Comparison of ENCODE assay signal across 8 cellular contexts in genomic region chr1:234969630-234970370, GRCh38.
DNase-seq lines count a peak whose midpoint lies in the region; ATAC-seq and TF ChIP-seq lines count a peak whose summit lies in the region.

No MANE protein-coding gene starts in this region.

- H3K4me3 Mint-ChIP-seq in activated T-helper 1 cell treated with anti-CD3 and anti-CD28 coated beads, Interleukin-12 subunit alpha, Interleukin-12 subunit beta, Interleukin-2, Interleukin-4 antibody, amounts not matched to agents 30 ng/mL and 10 ng/mL and 1 ng/mL, durations not matched to agents 14 hours and 24 hours and 36 hours = no peak overlapping the region

- H3K27me3 Mint-ChIP-seq in activated T-helper 1 cell treated with anti-CD3 and anti-CD28 coated beads, Interleukin-12 subunit alpha, Interleukin-12 subunit beta, Interleukin-2, Interleukin-4 antibody, amounts not matched to agents 30 ng/mL and 10 ng/mL and 1 ng/mL, durations not matched to agents 14 hours and 24 hours and 36 hours (ENCODE audit: insufficient read depth) = no peaks in the 10 kb centered on the region

- H3K9me3 ChIP-seq in IMR-90 (ENCODE audit: control insufficient read depth, insufficient read depth, low read length) (no peaks in the 10 kb centered on the region), prostate gland (no peaks in the 10 kb centered on the region)

- peak overlapping the region; percentile 90 for H3K4me2 ChIP-seq in IMR-90 (ENCODE audit: low read depth, low read length)

- no TSS peak for BruUV-seq in IMR-90 (replicated peaks; lab: Mats Ljungman, UMichigan)

- H4K20me1 ChIP-seq in IMR-90 (ENCODE audit: insufficient read depth, low read length) = no peaks in the 10 kb centered on the region

- H3K27ac ChIP-seq in IMR-90 (ENCODE audit: insufficient read depth, low read length) (peak overlapping the region; percentile 95), prostate gland (peak overlapping the region; percentile 72)

- H3K18ac ChIP-seq in IMR-90 (ENCODE audit: low read depth, low read length) = peak overlapping the region; percentile 95

- H4K8ac ChIP-seq in IMR-90 (ENCODE audit: low read depth in 2 of 2, low read length in 2 of 2) = peak overlapping the region; percentile 68 to 86

- POLR2A ChIA-PET in IMR-90 (lab: Charles Lee; ENCODE audit: unreplicated experiment) = interaction anchor here (0.6 to 1.0 kb wide), 2 partner anchors 253 to 366 kb away, joined by 4 to 5 read pairs; no protein-coding TSS in a partner anchor

- peak overlapping the region; percentile 97 for H3K4ac ChIP-seq in IMR-90 (ENCODE audit: low read depth, low read length)

- H4K5ac ChIP-seq in IMR-90 (ENCODE audit: low read depth, low read length) = peak overlapping the region; percentile 97

- DNase-seq in AG20443 (ENCODE audit: low spot score) (peak; percentile 75), IMR-90 (peak; percentile 92), Right ventricle myocardium superior (peak; percentile 84), prostate gland (ENCODE audit: low spot score) (no peak), KBM-7 (no peak), NOMO-1 treated with DMSO at 0.1 percent for 48 hours (lab: John Stamatoyannopoulos, UW; ENCODE audit: unreplicated experiment) (no peak), T-helper 9 cell (no peak)
- no peak for DNase-seq in activated T-helper 1 cell treated with anti-CD3 and anti-CD28 coated beads, Interleukin-12 subunit alpha, Interleukin-12 subunit beta, Interleukin-2, Interleukin-4 antibody, amounts not matched to agents 30 ng/mL and 10 ng/mL and 1 ng/mL, durations not matched to agents 14 hours and 24 hours and 36 hours (ENCODE audit: low spot score)

- peak overlapping the region; percentile 94 for H3K9ac ChIP-seq in IMR-90 (ENCODE audit: low read depth, low read length)

- H2AK5ac ChIP-seq in IMR-90 (ENCODE audit: low read depth, low read length) = peak overlapping the region; percentile 80

- H2AFZ ChIP-seq in IMR-90 (replicated peaks; ENCODE audit: low read length, poor library complexity) = peak overlapping the region; percentile 58

- H3K36me3 Mint-ChIP-seq in activated T-helper 1 cell treated with anti-CD3 and anti-CD28 coated beads, Interleukin-12 subunit alpha, Interleukin-12 subunit beta, Interleukin-2, Interleukin-4 antibody, amounts not matched to agents 30 ng/mL and 10 ng/mL and 1 ng/mL, durations not matched to agents 14 hours and 24 hours and 36 hours (ENCODE audit: low read depth) = peaks cover 5% of the 10 kb centered on the region

- peak overlapping the region; percentile 95 for H4K91ac ChIP-seq in IMR-90 (ENCODE audit: insufficient read depth, low read depth, low read length)

- no peaks in the 10 kb centered on the region for H3K36me3 ChIP-seq in IMR-90 (ENCODE audit: control insufficient read depth, insufficient read depth, low read length)
- H3K36me3 ChIP-seq in prostate gland = no peaks in the 10 kb centered on the region

- H3K14ac ChIP-seq in IMR-90 (replicated peaks; ENCODE audit: low read depth, low read length) = peak overlapping the region; percentile 44

- intact Hi-C loops in IMR-90 (cut with micrococcal nuclease) = loop anchor here (1.0 to 2.0 kb wide), 4 partner anchors 113 to 359 kb away; partner anchors contain the start of gene IRF2BP2
- intact Hi-C loops in activated T-helper 1 cell treated with anti-CD3 and anti-CD28 coated beads, Interleukin-12 subunit alpha, Interleukin-12 subunit beta, Interleukin-2, Interleukin-4 antibody, amounts not matched to agents 30 ng/mL and 10 ng/mL and 1 ng/mL, durations not matched to agents 14 hours and 24 hours and 36 hours (cut with micrococcal nuclease) = loop anchor here (1.0 to 2.0 kb wide), 2 partner anchors 11 to 79 kb away; no protein-coding TSS in a partner anchor
- intact Hi-C loops in Right ventricle myocardium superior (cut with DNase I) = no loop called here
- intact Hi-C loops in prostate gland (cut with DNase I) = loop anchor here (5.0 kb wide), 2 partner anchors 247 to 357 kb away; partner anchors contain the start of gene IRF2BP2

- peaks cover 24% of the 10 kb centered on the region for H3K9me1 ChIP-seq in IMR-90 (ENCODE audit: insufficient read depth, low read length)

- TF ChIP-seq CTCF in IMR-90 (conservative IDR thresholded peaks at IDR 0.05; ENCODE audit: low read depth, low read length) (no peak), prostate gland (IDR thresholded peaks at IDR 0.05) (no peak)

- peaks cover 0 to 2% of the 10 kb centered on the region in 2 experiments; a peak in 1 of 4 replicates for H3K79me1 ChIP-seq in IMR-90 (ENCODE audit: low read depth in 1 of 2, low read length in 2 of 2)

- peaks cover 33% of the 10 kb centered on the region for H3K4me1 ChIP-seq in IMR-90 (ENCODE audit: control insufficient read depth, insufficient read depth, low read length)
- H3K4me1 ChIP-seq in prostate gland (replicated peaks) = peaks cover 9% of the 10 kb centered on the region

- H3K23ac ChIP-seq in IMR-90 (ENCODE audit: low read depth, low read length) = peak overlapping the region; percentile 19

- peak overlapping the region; percentile 81 for H2BK20ac ChIP-seq in IMR-90 (ENCODE audit: low read depth, low read length)

- peak overlapping the region; percentile 93 for H2BK5ac ChIP-seq in IMR-90 (ENCODE audit: low read depth, low read length, poor library complexity, severe bottlenecking)

- CTCF ChIA-PET in IMR-90 (lab: Yijun Ruan, JAX) = interaction anchor here (0.7 to 1.3 kb wide), 5 partner anchors 14 to 471 kb away, joined by 3 to 6 read pairs (median 3); no protein-coding TSS in a partner anchor

- peak overlapping the region; percentile 84 for H3K27ac Mint-ChIP-seq in activated T-helper 1 cell treated with anti-CD3 and anti-CD28 coated beads, Interleukin-12 subunit alpha, Interleukin-12 subunit beta, Interleukin-2, Interleukin-4 antibody, amounts not matched to agents 30 ng/mL and 10 ng/mL and 1 ng/mL, durations not matched to agents 14 hours and 24 hours and 36 hours

- in situ Hi-C loops in IMR-90 (cut with MboI; ENCODE audit: low sequenced_read_pairs) = loop anchor here (5.0 to 10.0 kb wide), 2 partner anchors 245 to 357 kb away; partner anchors contain the start of gene IRF2BP2
- in situ Hi-C loops in KBM-7 (cut with MboI; ENCODE audit: low pct_unique_long_range_greater_than_20kb, low sequenced_read_pairs) = loop anchor here (25.0 kb wide), 2 partner anchors 232 to 357 kb away; partner anchors contain the start of gene IRF2BP2

- H2AK9ac ChIP-seq in IMR-90 (replicated peaks; ENCODE audit: low read depth, low read length, poor library complexity) = peak overlapping the region; percentile 11

- peak overlapping the region; percentile 91 for H3K56ac ChIP-seq in IMR-90 (ENCODE audit: extremely low read depth, insufficient read depth, low read length)

- H2BK120ac ChIP-seq in IMR-90 (ENCODE audit: low read depth, low read length) = peak overlapping the region; percentile 96

- ATAC-seq in IMR-90 (ENCODE audit: low read depth) (peak; percentile 32), Right ventricle myocardium superior (ENCODE audit: poor library complexity) (peak; percentile 79)

- H3K9me3 Mint-ChIP-seq in activated T-helper 1 cell treated with anti-CD3 and anti-CD28 coated beads, Interleukin-12 subunit alpha, Interleukin-12 subunit beta, Interleukin-2, Interleukin-4 antibody, amounts not matched to agents 30 ng/mL and 10 ng/mL and 1 ng/mL, durations not matched to agents 14 hours and 24 hours and 36 hours = no peaks in the 10 kb centered on the region

- no peak for TF ChIP-seq POLR2A in IMR-90 (IDR thresholded peaks at IDR 0.05; ENCODE audit: low read depth, low read length)
- no peak for TF ChIP-seq POLR2A in prostate gland (IDR thresholded peaks at IDR 0.05)

- dilution Hi-C loops in IMR-90 (cut with HindIII; ENCODE audit: low sequenced_read_pairs, unreplicated experiment) = no loop called here

- H3K4me3 ChIP-seq in IMR-90 (ENCODE audit: insufficient read depth, low read depth, low read length) (peak overlapping the region; percentile 28), prostate gland (peak overlapping the region in 1 of 2 donors; percentile 13)

- no peak; the same call in 1 of the 2 replicates for TF ChIP-seq RAD21 in IMR-90 (IDR thresholded peaks at IDR 0.05; ENCODE audit: low read length)

- H2BK15ac ChIP-seq in IMR-90 (ENCODE audit: low read depth, low read length) = peak overlapping the region; percentile 97

- H3K27me3 ChIP-seq in IMR-90 (ENCODE audit: control insufficient read depth, insufficient read depth, low read length) (no peaks in the 10 kb centered on the region), prostate gland (replicated peaks; ENCODE audit: insufficient read depth) (no peaks in the 10 kb centered on the region)

- H3K4me1 Mint-ChIP-seq in activated T-helper 1 cell treated with anti-CD3 and anti-CD28 coated beads, Interleukin-12 subunit alpha, Interleukin-12 subunit beta, Interleukin-2, Interleukin-4 antibody, amounts not matched to agents 30 ng/mL and 10 ng/mL and 1 ng/mL, durations not matched to agents 14 hours and 24 hours and 36 hours (ENCODE audit: low read depth) = peaks cover 72% of the 10 kb centered on the region

- 1% methylated on average over 12 of the region's 36 CpGs; no CpG with 5 or more reads in 1 of the 2 experiments for WGBS in IMR-90 (ENCODE audit: extremely low coverage in 2 of 2, insufficient read length in 1 of 2), 2 experiments
- 7% methylated on average over 34 of the region's 36 CpGs for WGBS in prostate gland

TF ChIP-seq in IMR-90, 13 proteins besides CTCF, POLR2A, EP300 and RAD21:
- 0 out of 2 replicates have a peak, but pooled peaks have one; percentile 35 for TF ChIP-seq MAZ (IDR thresholded peaks at IDR 0.05; ENCODE audit: borderline replicate concordance, low read depth, low read length)
- peak; percentile 91 for TF ChIP-seq USF2 (IDR thresholded peaks at IDR 0.05; ENCODE audit: low read depth, low read length)
- TF ChIP-seq NFE2L2 (IDR thresholded peaks at IDR 0.05; ENCODE audit: low read depth, low read length) = 0 out of 2 replicates have a peak, but pooled peaks have one; percentile 15
- no peak; the same call in none of the 2 replicates for TF ChIP-seq SMC3 (IDR thresholded peaks at IDR 0.05; ENCODE audit: low read depth, low read length)
- TF ChIP-seq BHLHE40 (IDR thresholded peaks at IDR 0.05; ENCODE audit: low read depth, low read length) = peak; percentile 30; the same call in 1 of the 2 replicates

Comparison
In these comparisons a context has a peak if more than half of its experiments do, and no peak if none do; other contexts are left out.
1. DNase-seq: peak in AG20443 (single experiment), IMR-90 (single experiment) and Right ventricle myocardium superior (single experiment); none in activated T-helper 1 cell treated with anti-CD3 and anti-CD28 coated beads, Interleukin-12 subunit alpha, Interleukin-12 subunit beta, Interleukin-2, Interleukin-4 antibody, amounts not matched to agents 30 ng/mL and 10 ng/mL and 1 ng/mL, durations not matched to agents 14 hours and 24 hours and 36 hours (single experiment), prostate gland (single experiment), KBM-7 (single experiment), NOMO-1 treated with DMSO at 0.1 percent for 48 hours (single experiment) and T-helper 9 cell (single experiment).